ENCODE assay signal across 8 cellular contexts in genomic region chr19:12867120-12868099, GRCh38. TPM values are rescaled to one million over a fixed set of nuclear protein-coding genes. Genes with fewer than 3 reads are reported as not detected.
A peak's percentile ranks its signal among the peaks of the same experiment; 100 is the strongest.
DNase-seq lines count a peak whose midpoint lies in the region; ATAC-seq lines count a peak whose summit lies in the region.

No MANE protein-coding gene starts in this region.

- H3K4me3 ChIP-seq in duodenal mucosa (ENCODE audit: low read depth in 1 of 2, low read length in 2 of 2) (peak overlapping the region; percentile 57 to 68), mesodermal cell (ENCODE audit: extremely low read depth, insufficient read depth, low read length, poor library complexity, severe bottlenecking) (peak overlapping the region; percentile 39)

- peak overlapping the region; percentile 61 for H3K27ac Mint-ChIP-seq in stimulated activated memory B cell treated with anti-CD40 and anti-IgM and Interleukin-4, amounts not matched to agents 10 μg/mL and 1 μg/mL and 100 μg/mL, for 72 hours

- no peaks in the 10 kb centered on the region for H3K9me3 ChIP-seq in duodenal mucosa (ENCODE audit: control insufficient read depth in 1 of 2, low read length in 2 of 2)
- H3K9me3 ChIP-seq in mesodermal cell (ENCODE audit: control insufficient read depth, low read length), result no peaks in the 10 kb centered on the region

- peak; percentile 74 for DNase-seq in COLO829 (ENCODE audit: low spot score)
- DNase-seq in activated CD4-positive, alpha-beta T cell treated with anti-CD3 and anti-CD28 coated beads for 24 hours (ENCODE audit: low read depth in 2 of 2), result peak; percentile 45 to 61
- DNase-seq in NCI-H2227 treated with DMSO at 0.1 percent for 48 hours (lab: John Stamatoyannopoulos, UW), result no peak

- peaks cover 6 to 11% of the 10 kb centered on the region in 2 donors for H3K4me1 ChIP-seq in duodenal mucosa (ENCODE audit: control insufficient read depth in 1 of 2, insufficient read depth in 2 of 2, low read length in 2 of 2)
- H3K4me1 ChIP-seq in mesodermal cell (ENCODE audit: control insufficient read depth, insufficient read depth, low read length, poor library complexity, severe bottlenecking), result no peaks in the 10 kb centered on the region

- peak overlapping the region in 1 of 2 donors; percentile 47 for H3K9ac ChIP-seq in duodenal mucosa (ENCODE audit: low read depth in 1 of 2, low read length in 2 of 2)

- WGBS in mesodermal cell (ENCODE audit: insufficient coverage in 2 of 2), 2 experiments, result 14 to 18% methylated on average over 30 to 31 of the region's 51 CpGs

- peak overlapping the region; percentile 81 for H3K4me3 Mint-ChIP-seq in stimulated activated memory B cell treated with anti-CD40 and anti-IgM and Interleukin-4, amounts not matched to agents 10 μg/mL and 1 μg/mL and 100 μg/mL, for 72 hours

- H3K27me3 Mint-ChIP-seq in stimulated activated memory B cell treated with anti-CD40 and anti-IgM and Interleukin-4, amounts not matched to agents 10 μg/mL and 1 μg/mL and 100 μg/mL, for 72 hours, result peaks cover 23% of the 10 kb centered on the region

- H3K36me3 ChIP-seq in duodenal mucosa (ENCODE audit: control insufficient read depth in 1 of 2, insufficient read depth in 2 of 2, low read length in 2 of 2), result no peaks in the 10 kb centered on the region
- H3K36me3 ChIP-seq in mesodermal cell (ENCODE audit: control insufficient read depth, insufficient read depth, low read length), result no peaks in the 10 kb centered on the region

- ATAC-seq in HG03045 (IDR thresholded peaks at IDR 0.05; ENCODE audit: unreplicated experiment) (peak; percentile 65), GM18517 (IDR thresholded peaks at IDR 0.05; ENCODE audit: unreplicated experiment) (no peak)
- peak; percentile 83 for ATAC-seq in stimulated activated memory B cell treated with anti-CD40 and anti-IgM and Interleukin-4, amounts not matched to agents 10 μg/mL and 1 μg/mL and 100 μg/mL, for 72 hours

- H3K36me3 Mint-ChIP-seq in stimulated activated memory B cell treated with anti-CD40 and anti-IgM and Interleukin-4, amounts not matched to agents 10 μg/mL and 1 μg/mL and 100 μg/mL, for 72 hours, result peaks cover 6% of the 10 kb centered on the region

- no peak overlapping the region for H3K27ac ChIP-seq in duodenal mucosa (ENCODE audit: low read depth, low read length)
- peak overlapping the region; percentile 45 for H3K27ac ChIP-seq in mesodermal cell (ENCODE audit: low read depth, low read length, severe bottlenecking)

- H3K4me1 Mint-ChIP-seq in stimulated activated memory B cell treated with anti-CD40 and anti-IgM and Interleukin-4, amounts not matched to agents 10 μg/mL and 1 μg/mL and 100 μg/mL, for 72 hours, result peaks cover 12% of the 10 kb centered on the region

- H3K27me3 ChIP-seq in duodenal mucosa (ENCODE audit: control insufficient read depth in 1 of 2, insufficient read depth in 2 of 2, low read length in 2 of 2), result no peaks in the 10 kb centered on the region

- peaks cover 5% of the 10 kb centered on the region for H3K9me3 Mint-ChIP-seq in stimulated activated memory B cell treated with anti-CD40 and anti-IgM and Interleukin-4, amounts not matched to agents 10 μg/mL and 1 μg/mL and 100 μg/mL, for 72 hours

RNA-seq across cellular contexts. Expression of gene DNASE2, which starts 13.8 kb away (rescaled TPM):
- 28.8 TPM for polyA plus RNA-seq in mesodermal cell (2013, experiment 1 of 2)
- polyA plus RNA-seq in mesodermal cell (2013, experiment 2 of 2), result 26.5 TPM

RNA-seq across cellular contexts. Expression of gene KLF1, which starts 19.6 kb away (rescaled TPM):
- 1.2 TPM for polyA plus RNA-seq in mesodermal cell (2013, experiment 1 of 2)
- polyA plus RNA-seq in mesodermal cell (2013, experiment 2 of 2), result 0.86 TPM

RNA-seq across cellular contexts. Expression of gene GCDH, which starts 23.6 kb away (rescaled TPM):
- polyA plus RNA-seq in mesodermal cell (2013, experiment 1 of 2), result 21.0 TPM
- 17.6 TPM for polyA plus RNA-seq in mesodermal cell (2013, experiment 2 of 2)

RNA-seq across cellular contexts. Expression of gene MAST1, which starts 29.1 kb away (rescaled TPM):
- polyA plus RNA-seq in mesodermal cell (2013, experiment 1 of 2), result 11.9 TPM
- 10.5 TPM for polyA plus RNA-seq in mesodermal cell (2013, experiment 2 of 2)

RNA-seq across cellular contexts. Expression of gene RTBDN, which starts 33.0 kb away (rescaled TPM):
- polyA plus RNA-seq in mesodermal cell (2013, experiment 1 of 2), result 0.33 TPM
- polyA plus RNA-seq in mesodermal cell (2013, experiment 2 of 2), result 0.46 TPM
